In genomic region chr1:31798086-31798432, GRCh38 we compare ENCODE assay signal across 17 cellular contexts. TPM values are rescaled to one million over a fixed set of nuclear protein-coding genes. Genes with fewer than 3 reads are reported as not detected.
A peak's percentile ranks its signal among the peaks of the same experiment; 100 is the strongest.
DNase-seq lines count a peak whose midpoint lies in the region; ATAC-seq and TF ChIP-seq lines count a peak whose summit lies in the region.
"Had no signal": no experiment of that assay in that cellular context is flagged by ENCODE, and none has a peak within 500 bp of the region (broad histone marks: within the 10 kb centered on the region; RNA-seq: fewer than 3 reads in every experiment).

No MANE protein-coding gene starts in this region.

- peak overlapping the region; percentile 7 to 90 (median 24) for H3K27ac Mint-ChIP-seq in brain
- peak overlapping the region; percentile 66 for H3K27ac Mint-ChIP-seq in stimulated activated effector memory CD8-positive, alpha-beta T cell treated with anti-CD3 and anti-CD28 coated beads, Interleukin-12 subunit alpha, Interleukin-12 subunit beta, amount 100 ng/mL, for 72 hours
- H3K27ac Mint-ChIP-seq: IgD-negative memory B cell, progenitor cell of endocrine pancreas had no signal

- H4K20me1 ChIP-seq in HCT116 (ENCODE audit: insufficient read depth) = no peaks in the 10 kb centered on the region

- no peak overlapping the region for H2AFZ ChIP-seq in HCT116 (ENCODE audit: low read depth, low read length, poor library complexity, severe bottlenecking)

- peak overlapping the region in 1 of 2 experiments; percentile 24; a peak in 1 of 4 replicates for H3K4me3 ChIP-seq in HCT116 (replicated peaks in 1 of 2; ENCODE audit: low read depth in 1 of 2, low read length in 2 of 2)

- no peaks in the 10 kb centered on the region for H3K36me3 Mint-ChIP-seq in brain
- no peaks in the 10 kb centered on the region for H3K36me3 Mint-ChIP-seq in stimulated activated effector memory CD8-positive, alpha-beta T cell treated with anti-CD3 and anti-CD28 coated beads, Interleukin-12 subunit alpha, Interleukin-12 subunit beta, amount 100 ng/mL, for 72 hours
- H3K36me3 Mint-ChIP-seq: IgD-negative memory B cell had no signal

- H3K27ac ChIP-seq in HCT116 (ENCODE audit: low read depth, low read length) = peak overlapping the region; percentile 39; the same call in 1 of the 2 replicates

- no peaks in the 10 kb centered on the region for H3K79me2 ChIP-seq in HCT116 (ENCODE audit: insufficient read depth, low read length)

- H3K4me3 Mint-ChIP-seq in brain = no peak overlapping the region
- H3K4me3 Mint-ChIP-seq in stimulated activated effector memory CD8-positive, alpha-beta T cell treated with anti-CD3 and anti-CD28 coated beads, Interleukin-12 subunit alpha, Interleukin-12 subunit beta, amount 100 ng/mL, for 72 hours = no peak overlapping the region
- H3K4me3 Mint-ChIP-seq: IgD-negative memory B cell had no signal

- peaks cover 12% of the 10 kb centered on the region for H3K27me3 Mint-ChIP-seq in brain

- CTCF ChIA-PET in HCT116 (lab: Charles Lee) = interaction anchor here (0.6 to 2.4 kb wide), 4 partner anchors 9 to 166 kb away, joined by 3 to 8 read pairs (median 4); no protein-coding TSS in a partner anchor

- in situ Hi-C loops in ACHN (cut with HindIII; ENCODE audit: low pct_ligation_motif_present, low pct_unique_long_range_greater_than_20kb, low sequenced_read_pairs) = no loop called here

- no peaks in the 10 kb centered on the region for H3K9me2 ChIP-seq in HCT116 (ENCODE audit: insufficient read depth)

- POLR2A ChIA-PET in HCT116 (lab: Charles Lee) = interaction anchor here (0.8 kb wide), 1 partner anchor 9 kb away, joined by 3 read pairs; no protein-coding TSS in a partner anchor

- peaks cover 0 to 4% (median 0%) of the 10 kb centered on the region in 5 experiments for H3K9me3 Mint-ChIP-seq in brain
- no peaks in the 10 kb centered on the region for H3K9me3 Mint-ChIP-seq in stimulated activated effector memory CD8-positive, alpha-beta T cell treated with anti-CD3 and anti-CD28 coated beads, Interleukin-12 subunit alpha, Interleukin-12 subunit beta, amount 100 ng/mL, for 72 hours
- H3K9me3 Mint-ChIP-seq: IgD-negative memory B cell had no signal

- TF ChIP-seq CTCF in HCT116 (IDR thresholded peaks at IDR 0.05 in 2 of 3, conservative IDR thresholded peaks at IDR 0.05 in 1 of 3; ENCODE audit: borderline replicate concordance in 1 of 3, insufficient read depth in 1 of 3, low read depth in 2 of 3, low read length in 2 of 3) (no peak), brain (conservative IDR thresholded peaks at IDR 0.05) (no peak), omental fat pad (IDR thresholded peaks at IDR 0.05) (no peak)

- no peaks in the 10 kb centered on the region for H3K9me3 ChIP-seq in HCT116 (ENCODE audit: control insufficient read depth in 1 of 2, insufficient read depth in 1 of 2, low read depth in 1 of 2, low read length in 2 of 2)
- H3K9me3 ChIP-seq: Caco-2 had no signal

- no peak for TF ChIP-seq RAD21 in HCT116 (IDR thresholded peaks at IDR 0.05; ENCODE audit: low read depth)

- TF ChIP-seq POLR2A in HCT116 (IDR thresholded peaks at IDR 0.05; ENCODE audit: borderline replicate concordance, extremely low read depth, insufficient read depth, insufficient read length) = no peak

- no peak overlapping the region for H3K9ac ChIP-seq in HCT116 (ENCODE audit: low read length)

- RAD21 ChIA-PET in HCT116 (lab: Charles Lee; ENCODE audit: low non-redundant PET in 1 of 2, low total read pairs in 2 of 2, uncharacterized antibody in 2 of 2, unreplicated experiment in 2 of 2) = no interaction called here

- H3K27me3 ChIP-seq in HCT116 (ENCODE audit: insufficient read depth, low read length) = no peaks in the 10 kb centered on the region

- ATAC-seq in HCT116 = no peak
- ATAC-seq in stimulated activated effector memory CD8-positive, alpha-beta T cell treated with anti-CD3 and anti-CD28 coated beads, Interleukin-12 subunit alpha, Interleukin-12 subunit beta, amount 100 ng/mL, for 72 hours = no peak
- no peak for ATAC-seq in omental fat pad (ENCODE audit: low FRiP score)
- ATAC-seq in GM19328 (IDR thresholded peaks at IDR 0.05; ENCODE audit: unreplicated experiment) = no peak

- H3K36me3 ChIP-seq in HCT116 (ENCODE audit: control insufficient read depth in 1 of 2, insufficient read depth in 2 of 2, low read length in 2 of 2) = no peaks in the 10 kb centered on the region

- peaks cover 47% of the 10 kb centered on the region for H3K4me1 Mint-ChIP-seq in brain
- H3K4me1 Mint-ChIP-seq in stimulated activated effector memory CD8-positive, alpha-beta T cell treated with anti-CD3 and anti-CD28 coated beads, Interleukin-12 subunit alpha, Interleukin-12 subunit beta, amount 100 ng/mL, for 72 hours = peaks cover 22% of the 10 kb centered on the region

- intact Hi-C loops in HCT116 (cut with micrococcal nuclease) = no loop called here

- H3K4me2 ChIP-seq in HCT116 (ENCODE audit: low read length) = peak overlapping the region; percentile 74

- peaks cover 12 to 44% of the 10 kb centered on the region in 2 experiments for H3K4me1 ChIP-seq in HCT116 (ENCODE audit: control insufficient read depth in 1 of 2, insufficient read depth in 2 of 2, low read length in 2 of 2)
- H3K4me1 ChIP-seq: Caco-2 had no signal

- no TSS peak for BruUV-seq in HCT116 (replicated peaks; lab: Mats Ljungman, UMichigan)

- DNase-seq in HCT116 (ENCODE audit: low read depth, low spot score) = no peak
- peak; percentile 34 for DNase-seq in islet precursor cell
- no peak for DNase-seq in stimulated activated effector memory CD8-positive, alpha-beta T cell treated with anti-CD3 and anti-CD28 coated beads, Interleukin-12 subunit alpha, Interleukin-12 subunit beta, amount 100 ng/mL, for 72 hours (ENCODE audit: low spot score in 2 of 2)
- DNase-seq in ACHN = no peak
- no peak for DNase-seq in omental fat pad (ENCODE audit: low spot score)
- no peak for DNase-seq in activated naive CD4-positive, alpha-beta T cell treated with anti-CD3 and anti-CD28 coated beads, Interleukin-2, amount 50 U/mL, for 16 hours
- DNase-seq: activated effector memory CD4-positive, alpha-beta T cell treated with anti-CD3 and anti-CD28 coated beads, Interleukin-2, amount 50 U/mL, for 16 hours; Caco-2; NCI-H1105; NCI-H524; stimulated activated CD4-positive, alpha-beta T cell treated with anti-CD3 and anti-CD28 coated beads, Interleukin-4, amount 100 ng/mL, for 1 hour; stimulated activated naive CD4-positive, alpha-beta T cell; T-helper 9 cell had no signal

TF ChIP-seq in HCT116, 20 proteins besides CTCF, POLR2A, EP300 and RAD21:
- TF ChIP-seq SP1 (IDR thresholded peaks at IDR 0.05; ENCODE audit: low read depth) = no peak
- TF ChIP-seq JUND (IDR thresholded peaks at IDR 0.05) = no peak
- no peak for TF ChIP-seq EZH2phosphoT487 (IDR thresholded peaks at IDR 0.05; ENCODE audit: borderline replicate concordance)
- TF ChIP-seq MAX (IDR thresholded peaks at IDR 0.05) = no peak
- no peak for TF ChIP-seq ATF3 (IDR thresholded peaks at IDR 0.05)
- no peak for TF ChIP-seq ZFX (IDR thresholded peaks at IDR 0.05)
- TF ChIP-seq SRF (IDR thresholded peaks at IDR 0.05; ENCODE audit: low read depth) = no peak
- no peak for TF ChIP-seq POLR2AphosphoS5 (IDR thresholded peaks at IDR 0.05; ENCODE audit: low read depth, low read length)
- no peak for TF ChIP-seq FOSL1 (IDR thresholded peaks at IDR 0.05; ENCODE audit: low read depth)
- TF ChIP-seq TCF7L2 (IDR thresholded peaks at IDR 0.05; ENCODE audit: borderline replicate concordance, extremely low read depth, insufficient read depth, insufficient read length) = no peak
TF ChIP-seq in HCT116: peak in this region for 0.

RNA-seq across cellular contexts. Expression of gene SPOCD1, which starts 17.8 kb away (rescaled TPM):
- total RNA-seq in HCT116 (2021; ENCODE audit: unreplicated experiment) = 5.0 TPM
- polyA plus RNA-seq in HCT116 (2012) = 3.0 and 3.5 TPM in 2 replicates
- 1.7 TPM for polyA plus RNA-seq in brain (ENCODE audit: insufficient read depth, low read depth, low replicate concordance)
- 10 to 100 TPM in 2 of 4 donors, under 1 TPM in 1, not detected in 1; 0.63 to 23.9 (median 23.2) TPM for total RNA-seq in omental fat pad
- polyA plus RNA-seq: IgD-negative memory B cell had no signal

RNA-seq across cellular contexts. Expression of gene ADGRB2, which starts 33.9 kb away (rescaled TPM):
- 10.1 TPM for total RNA-seq in HCT116 (2021; ENCODE audit: unreplicated experiment)
- 6.0 and 7.1 TPM in 2 replicates for polyA plus RNA-seq in HCT116 (2012)
- 67.9 TPM for polyA plus RNA-seq in brain (ENCODE audit: insufficient read depth, low read depth, low replicate concordance)
- total RNA-seq in omental fat pad = 1 to 10 TPM in 3 of 4 donors, under 1 TPM in 1; 0.79 to 7.5 (median 3.3) TPM
